Comparison of ENCODE assay signal across 24 cellular contexts in genomic region chr3:177295116-177295515, GRCh38.
DNase-seq lines count a peak whose midpoint lies in the region; ATAC-seq and TF ChIP-seq lines count a peak whose summit lies in the region.
"Had no signal": no experiment of that assay in that cellular context is flagged by ENCODE, and none has a peak within 500 bp of the region (broad histone marks: within the 10 kb centered on the region; RNA-seq: fewer than 3 reads in every experiment).

No MANE protein-coding gene starts in this region.

- H3K27ac ChIP-seq in colonic mucosa, result peak overlapping the region; percentile 92
- no peak overlapping the region for H3K27ac ChIP-seq in mesendoderm (ENCODE audit: low read depth, low read length)
- H3K27ac ChIP-seq in transverse colon, result peak overlapping the region; percentile 81 to 87 (median 84)
- H3K27ac ChIP-seq: body of pancreas had no signal

- H3K4me3 ChIP-seq in colonic mucosa, result no peak overlapping the region
- no peak overlapping the region for H3K4me3 ChIP-seq in mesendoderm (ENCODE audit: low read length)
- no peak overlapping the region for H3K4me3 ChIP-seq in transverse colon
- H3K4me3 ChIP-seq: body of pancreas, MG63 had no signal

- H3K36me3 ChIP-seq in colonic mucosa (no peaks in the 10 kb centered on the region), mesendoderm (ENCODE audit: control insufficient read depth, insufficient read depth, low read length) (no peaks in the 10 kb centered on the region), transverse colon (no peaks in the 10 kb centered on the region)
- H3K36me3 ChIP-seq: MG63 had no signal

- no peak overlapping the region for H3K18ac ChIP-seq in mesendoderm (ENCODE audit: low read length)

- no peak overlapping the region for H4K5ac ChIP-seq in mesendoderm (ENCODE audit: low read length)

- H3K27ac Mint-ChIP-seq in activated CD4-positive, alpha-beta T cell treated with anti-CD3 and anti-CD28 coated beads, Interleukin-2, amount 10 ng/mL, durations not matched to agents 7 days and 5 days, result no peak overlapping the region
- H3K27ac Mint-ChIP-seq: activated CD4-positive, alpha-beta T cell treated with anti-CD3 and anti-CD28 coated beads, Interleukin-2, amount 10 ng/mL, durations not matched to agents 24 days and 14 days; activated naive CD8-positive, alpha-beta T cell treated with anti-CD3 and anti-CD28 coated beads, Interleukin-2, amount 50 U/mL, for 24 hours; nephron progenitor cell; T-helper 17 cell had no signal

- TF ChIP-seq POLR2A in transverse colon (IDR thresholded peaks at IDR 0.05), result peak; percentile 24

- H3K36me3 Mint-ChIP-seq in activated CD4-positive, alpha-beta T cell treated with anti-CD3 and anti-CD28 coated beads, Interleukin-2, amount 10 ng/mL, durations not matched to agents 7 days and 5 days (ENCODE audit: low read depth), result no peaks in the 10 kb centered on the region

- H3K4me1 ChIP-seq in colonic mucosa (no peaks in the 10 kb centered on the region), mesendoderm (ENCODE audit: control insufficient read depth, low read depth, low read length) (peaks cover 2% of the 10 kb centered on the region), transverse colon (peaks cover 0 to 50% (median 23%) of the 10 kb centered on the region in 4 donors)

- H3K9me3 Mint-ChIP-seq in activated CD4-positive, alpha-beta T cell treated with anti-CD3 and anti-CD28 coated beads, Interleukin-2, amount 10 ng/mL, durations not matched to agents 7 days and 5 days, result no peaks in the 10 kb centered on the region
- H3K9me3 Mint-ChIP-seq: activated naive CD8-positive, alpha-beta T cell treated with anti-CD3 and anti-CD28 coated beads, Interleukin-2, amount 50 U/mL, for 24 hours; nephron progenitor cell had no signal

- H3K4me2 ChIP-seq in mesendoderm (ENCODE audit: low read length), result no peak overlapping the region

- no peaks in the 10 kb centered on the region for H3K27me3 Mint-ChIP-seq in activated CD4-positive, alpha-beta T cell treated with anti-CD3 and anti-CD28 coated beads, Interleukin-2, amount 10 ng/mL, durations not matched to agents 7 days and 5 days
- H3K27me3 Mint-ChIP-seq: activated CD4-positive, alpha-beta T cell treated with anti-CD3 and anti-CD28 coated beads, Interleukin-2, amount 10 ng/mL, durations not matched to agents 24 days and 14 days; activated naive CD8-positive, alpha-beta T cell treated with anti-CD3 and anti-CD28 coated beads, Interleukin-2, amount 50 U/mL, for 24 hours; T-helper 17 cell had no signal

- no peak for TF ChIP-seq CTCF in colonic mucosa (IDR thresholded peaks at IDR 0.05)
- TF ChIP-seq CTCF in transverse colon (IDR thresholded peaks at IDR 0.05), result no peak

- DNase-seq in activated CD8-positive, alpha-beta memory T cell treated with anti-CD3 and anti-CD28 coated beads for 24 hours, result peak; percentile 9
- DNase-seq in activated CD8-positive, alpha-beta memory T cell treated with anti-CD3 and anti-CD28 coated beads, Interleukin-2, amount 50 U/mL, for 4 hours, result no peak
- DNase-seq in colonic mucosa (peak; percentile 86), mesendoderm (peak; percentile 81), transverse colon (peak; percentile 75)
- DNase-seq in activated CD4-positive, alpha-beta T cell treated with anti-CD3 and anti-CD28 coated beads, Interleukin-2, amount 10 ng/mL, durations not matched to agents 7 days and 5 days, result no peak
- DNase-seq: 8988T; activated CD4-positive, alpha-beta T cell treated with anti-CD3 and anti-CD28 coated beads, Interleukin-2, amount 10 ng/mL, durations not matched to agents 24 days and 14 days; activated CD8-positive, alpha-beta memory T cell treated with anti-CD3 and anti-CD28 coated beads, Interleukin-2, amount 50 U/mL, for 48 hours; activated effector memory CD4-positive, alpha-beta T cell treated with anti-CD3 and anti-CD28 coated beads, Interleukin-2, amount 50 U/mL, for 16 hours; activated naive CD8-positive, alpha-beta T cell treated with anti-CD3 and anti-CD28 coated beads, Interleukin-2, amount 50 U/mL, for 24 hours; body of pancreas; DND-41; left cardiac atrium; MG63; NCI-H1417; NCI-H2081 treated with DMSO at 0.1 percent for 48 hours; NCI-H446 treated with DMSO at 0.1 percent for 48 hours; nephron progenitor cell; stimulated activated CD4-positive, alpha-beta T cell treated with anti-CD3 and anti-CD28 coated beads, Interleukin-2, amount 100 ng/mL, for 24 hours; stimulated activated naive CD4-positive, alpha-beta T cell; T-helper 17 cell had no signal

- ATAC-seq in GM21423 (IDR thresholded peaks at IDR 0.05; ENCODE audit: unreplicated experiment) (no peak), GM19455 (IDR thresholded peaks at IDR 0.05; ENCODE audit: unreplicated experiment) (no peak)
- ATAC-seq: activated naive CD8-positive, alpha-beta T cell treated with anti-CD3 and anti-CD28 coated beads, Interleukin-2, amount 50 U/mL, for 24 hours; body of pancreas; T-helper 17 cell had no signal

- in situ Hi-C loops in transverse colon (cut with MboI; ENCODE audit: low pct_ligation_motif_present in 1 of 4, low pct_unique_long_range_greater_than_20kb in 1 of 4, low sequenced_read_pairs in 3 of 4), result loop anchor here in 1 of 4 donors (10.0 kb wide), 1 partner anchor 90 kb away; no protein-coding TSS in a partner anchor

- H3K9ac ChIP-seq in colonic mucosa (ENCODE audit: low read depth in 2 of 2, low read length in 2 of 2) (peak overlapping the region in 1 of 2 donors; percentile 35), mesendoderm (ENCODE audit: low read length) (no peak overlapping the region)

- H2BK120ac ChIP-seq in mesendoderm (ENCODE audit: low read depth, low read length), result no peak overlapping the region

- intact Hi-C loops in colonic mucosa (cut with DNase I), result loop anchor here (5.0 kb wide), 1 partner anchor 62 kb away; no protein-coding TSS in a partner anchor
- intact Hi-C loops in transverse colon (cut with DNase I; ENCODE audit: low total_unique reads), result no loop called here

- TF ChIP-seq EP300 in transverse colon (IDR thresholded peaks at IDR 0.05; ENCODE audit: low read depth), result peak; percentile 65

- no peak overlapping the region for H4K8ac ChIP-seq in mesendoderm (ENCODE audit: low read depth, low read length)

- no peak overlapping the region for H3K56ac ChIP-seq in mesendoderm (ENCODE audit: low read length)

- no peak overlapping the region for H3K4me3 Mint-ChIP-seq in activated CD4-positive, alpha-beta T cell treated with anti-CD3 and anti-CD28 coated beads, Interleukin-2, amount 10 ng/mL, durations not matched to agents 7 days and 5 days
- H3K4me3 Mint-ChIP-seq: activated CD4-positive, alpha-beta T cell treated with anti-CD3 and anti-CD28 coated beads, Interleukin-2, amount 10 ng/mL, durations not matched to agents 24 days and 14 days; activated naive CD8-positive, alpha-beta T cell treated with anti-CD3 and anti-CD28 coated beads, Interleukin-2, amount 50 U/mL, for 24 hours; nephron progenitor cell; T-helper 17 cell had no signal

- H3K9me3 ChIP-seq in colonic mucosa, result no peaks in the 10 kb centered on the region
- H3K9me3 ChIP-seq in transverse colon, result no peaks in the 10 kb centered on the region
- H3K9me3 ChIP-seq: body of pancreas, MG63 had no signal

- H3K79me2 ChIP-seq in mesendoderm (ENCODE audit: control insufficient read depth, insufficient read depth, low read length), result no peaks in the 10 kb centered on the region

- no peak overlapping the region for H2AK5ac ChIP-seq in mesendoderm (ENCODE audit: low read length)

- no peak overlapping the region for H2BK5ac ChIP-seq in mesendoderm (ENCODE audit: low read length)

- H3K27me3 ChIP-seq in colonic mucosa (no peaks in the 10 kb centered on the region), mesendoderm (ENCODE audit: insufficient read depth, low read length, poor library complexity) (no peaks in the 10 kb centered on the region), transverse colon (no peaks in the 10 kb centered on the region)
- H3K27me3 ChIP-seq: body of pancreas, MG63 had no signal

- H3K4ac ChIP-seq in mesendoderm (ENCODE audit: low read depth, low read length), result no peak overlapping the region

- no peak overlapping the region for H3K23ac ChIP-seq in mesendoderm (ENCODE audit: low read length)

- H3K4me1 Mint-ChIP-seq in activated CD4-positive, alpha-beta T cell treated with anti-CD3 and anti-CD28 coated beads, Interleukin-2, amount 10 ng/mL, durations not matched to agents 7 days and 5 days, result no peaks in the 10 kb centered on the region
- H3K4me1 Mint-ChIP-seq: activated naive CD8-positive, alpha-beta T cell treated with anti-CD3 and anti-CD28 coated beads, Interleukin-2, amount 50 U/mL, for 24 hours; T-helper 17 cell had no signal

- CTCF ChIA-PET in activated CD4-positive, alpha-beta T cell treated with anti-CD3 and anti-CD28 coated beads, Interleukin-2, amount 10 ng/mL, durations not matched to agents 7 days and 5 days (lab: Charles Lee), result no interaction called here

- H3K79me1 ChIP-seq in mesendoderm (ENCODE audit: low read length), result no peaks in the 10 kb centered on the region

- no peak overlapping the region for H2BK15ac ChIP-seq in mesendoderm (replicated peaks; ENCODE audit: low read depth)

- no CpG with 5 or more reads among the region's 2 CpGs for WGBS in mesendoderm (ENCODE audit: extremely low coverage, insufficient coverage, low lambda C conversion rate)
- WGBS in transverse colon (ENCODE audit: low coverage in 1 of 2), 2 donors, result 20 to 77% methylated on average over 1 to 2 of the region's 2 CpGs

- POLR2A ChIA-PET in activated CD4-positive, alpha-beta T cell treated with anti-CD3 and anti-CD28 coated beads, Interleukin-2, amount 10 ng/mL, durations not matched to agents 7 days and 5 days (lab: Charles Lee), result no interaction called here

Comparison
In these comparisons a context has a peak if more than half of its experiments do, and no peak if none do; other contexts are left out.
1. DNase-seq: peak in activated CD8-positive, alpha-beta memory T cell treated with anti-CD3 and anti-CD28 coated beads for 24 hours (single experiment), colonic mucosa (single experiment), mesendoderm (single experiment) and transverse colon (single experiment); none in activated CD8-positive, alpha-beta memory T cell treated with anti-CD3 and anti-CD28 coated beads, Interleukin-2, amount 50 U/mL, for 4 hours (single experiment) and activated CD4-positive, alpha-beta T cell treated with anti-CD3 and anti-CD28 coated beads, Interleukin-2, amount 10 ng/mL, durations not matched to agents 7 days and 5 days (single experiment).